ENCODE assay signal across 11 cellular contexts in the genomic region with DNA sequence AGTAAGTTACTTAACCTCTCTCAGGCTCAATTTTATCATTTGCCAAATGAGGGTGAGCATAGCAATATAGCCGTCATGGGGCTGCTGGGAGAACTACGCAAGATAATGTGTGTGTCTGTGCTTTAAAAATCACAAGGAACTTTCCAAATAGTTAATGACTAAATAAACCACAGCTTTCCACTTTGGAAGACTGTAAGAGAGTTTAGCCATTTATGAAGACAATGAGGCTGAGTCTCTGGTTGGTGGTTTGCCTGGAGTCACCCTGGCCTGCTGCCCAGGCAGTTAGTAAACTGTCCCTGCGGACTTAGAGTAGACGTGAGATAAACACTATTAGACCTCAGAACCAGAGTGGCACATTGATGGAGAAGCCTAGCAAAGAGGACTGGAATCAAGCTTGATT.
DNase-seq lines count a peak whose midpoint lies in the region; ATAC-seq and TF ChIP-seq lines count a peak whose summit lies in the region.
"Had no signal": no experiment of that assay in that cellular context is flagged by ENCODE, and none has a peak within 500 bp of the region (broad histone marks: within the 10 kb centered on the region; RNA-seq: fewer than 3 reads in every experiment).

No MANE protein-coding gene starts in this region.

- TF ChIP-seq POLR2A in adrenal gland (IDR thresholded peaks at IDR 0.05) (no peak), spleen (IDR thresholded peaks at IDR 0.05) (no peak)

- H3K4me1 ChIP-seq in adrenal gland (replicated peaks in 1 of 2), result no peaks in the 10 kb centered on the region
- H3K4me1 ChIP-seq in spleen, result no peaks in the 10 kb centered on the region
- H3K4me1 ChIP-seq: tibial artery had no signal

- H3K4me1 Mint-ChIP-seq in effector memory CD8-positive, alpha-beta T cell (ENCODE audit: low read depth in 2 of 2), result no peaks in the 10 kb centered on the region

- peak; percentile 53 for DNase-seq in GM03348 (ENCODE audit: low spot score)
- peak in 4 of 7 donors; percentile 15 to 70 (median 28) for DNase-seq in adrenal gland
- peak; percentile 71 for DNase-seq in glomerular visceral epithelial cell (ENCODE audit: extremely low spot score)
- DNase-seq in skeletal muscle cell (ENCODE audit: low read depth), result peak; percentile 77
- DNase-seq in effector CD8-positive, alpha-beta T cell (lab: John Stamatoyannopoulos, UW), result no peak
- no peak for DNase-seq in NCI-H1417 (lab: John Stamatoyannopoulos, UW)
- DNase-seq in spleen, result no peak
- no peak for DNase-seq in effector memory CD8-positive, alpha-beta T cell
- DNase-seq: cortex of kidney had no signal

- no peaks in the 10 kb centered on the region for H3K36me3 ChIP-seq in adrenal gland (replicated peaks in 1 of 2)
- no peaks in the 10 kb centered on the region for H3K36me3 ChIP-seq in spleen
- H3K36me3 ChIP-seq: tibial artery had no signal

- ATAC-seq in effector memory CD8-positive, alpha-beta T cell (replicated peaks), result no peak

- intact Hi-C loops in adrenal gland (cut with DNase I) (no loop called here), spleen (cut with DNase I; ENCODE audit: low total_unique reads) (no loop called here)

- H3K9me3 Mint-ChIP-seq in effector memory CD8-positive, alpha-beta T cell, result peaks cover 2 to 11% of the 10 kb centered on the region in 2 donors
- H3K9me3 Mint-ChIP-seq: neural crest cell had no signal

- H3K27me3 ChIP-seq in adrenal gland, result no peaks in the 10 kb centered on the region
- no peaks in the 10 kb centered on the region for H3K27me3 ChIP-seq in spleen (replicated peaks in 1 of 7)
- H3K27me3 ChIP-seq: tibial artery had no signal

- H3K27me3 Mint-ChIP-seq in effector memory CD8-positive, alpha-beta T cell, result peaks cover 9 to 16% of the 10 kb centered on the region in 2 donors

- H3K9me3 ChIP-seq in adrenal gland (replicated peaks in 1 of 3) (no peaks in the 10 kb centered on the region), spleen (no peaks in the 10 kb centered on the region)
- H3K9me3 ChIP-seq: tibial artery had no signal

- H3K4me3 Mint-ChIP-seq in effector memory CD8-positive, alpha-beta T cell, result no peak overlapping the region
- H3K4me3 Mint-ChIP-seq: neural crest cell had no signal

- H3K4me3 ChIP-seq in adrenal gland (no peak overlapping the region), skeletal muscle cell (ENCODE audit: low read depth, low read length) (no peak overlapping the region), spleen (no peak overlapping the region)
- H3K4me3 ChIP-seq: tibial artery had no signal

- 52 to 77% (median 72%) methylated on average over 4 of the region's 4 CpGs for WGBS in adrenal gland, 4 donors
- WGBS in spleen, 5 donors, result 73 to 88% (median 86%) methylated on average over 4 of the region's 4 CpGs

- TF ChIP-seq CTCF in adrenal gland (IDR thresholded peaks at IDR 0.05) (no peak), spleen (IDR thresholded peaks at IDR 0.05 in 8 of 11, conservative IDR thresholded peaks at IDR 0.05 in 3 of 11) (no peak)

- no peaks in the 10 kb centered on the region for H3K36me3 Mint-ChIP-seq in effector memory CD8-positive, alpha-beta T cell (ENCODE audit: insufficient read depth)

- H3K27ac Mint-ChIP-seq in effector memory CD8-positive, alpha-beta T cell, result no peak overlapping the region

- H3K27ac ChIP-seq in adrenal gland, result no peak overlapping the region
- H3K27ac ChIP-seq in spleen, result no peak overlapping the region
- H3K27ac ChIP-seq: tibial artery had no signal

Comparison
In these comparisons a context has a peak if more than half of its experiments do, and no peak if none do; other contexts are left out.
1. DNase-seq: peak in GM03348 (single experiment), adrenal gland (4 of 7), glomerular visceral epithelial cell (single experiment) and skeletal muscle cell (single experiment); none in effector CD8-positive, alpha-beta T cell (single experiment), NCI-H1417 (0 of 3), spleen (single experiment) and effector memory CD8-positive, alpha-beta T cell (0 of 3).